1 cellular context compared by ENCODE assay signal in the genomic region with DNA sequence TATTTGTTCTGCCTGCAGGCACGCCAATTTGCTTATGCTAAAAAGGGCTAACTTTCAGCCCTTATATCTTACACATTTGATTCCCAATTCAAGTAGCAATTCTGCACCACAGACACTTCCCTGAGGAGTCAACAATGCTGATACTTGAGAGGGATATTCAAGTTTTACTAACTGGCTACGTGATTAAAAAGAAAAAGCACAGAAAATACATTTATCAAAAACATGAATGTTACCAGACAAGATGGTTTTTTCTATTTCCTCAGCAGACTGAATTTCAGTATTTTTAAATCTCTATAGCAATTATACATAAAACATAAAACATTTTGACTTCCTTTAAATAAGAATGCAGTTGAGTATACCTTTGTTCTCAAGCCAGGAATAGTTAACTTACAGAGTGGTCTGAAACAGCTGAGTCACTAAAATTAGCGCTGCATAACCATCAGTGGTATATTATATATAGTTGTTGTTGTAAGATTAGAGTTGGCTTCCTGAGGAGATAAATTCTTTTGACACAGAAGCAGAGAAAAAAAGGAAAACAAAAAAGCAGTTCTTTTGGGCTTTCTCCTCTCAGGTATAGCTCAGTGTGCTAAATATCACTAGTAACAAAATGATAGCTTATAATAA.
TF ChIP-seq lines count a peak whose summit lies in the region.

No MANE protein-coding gene starts in this region.

TF ChIP-seq in K562, 482 proteins besides CTCF, POLR2A, EP300 and RAD21 (continued from another document):
- TF ChIP-seq, protein P1, sequence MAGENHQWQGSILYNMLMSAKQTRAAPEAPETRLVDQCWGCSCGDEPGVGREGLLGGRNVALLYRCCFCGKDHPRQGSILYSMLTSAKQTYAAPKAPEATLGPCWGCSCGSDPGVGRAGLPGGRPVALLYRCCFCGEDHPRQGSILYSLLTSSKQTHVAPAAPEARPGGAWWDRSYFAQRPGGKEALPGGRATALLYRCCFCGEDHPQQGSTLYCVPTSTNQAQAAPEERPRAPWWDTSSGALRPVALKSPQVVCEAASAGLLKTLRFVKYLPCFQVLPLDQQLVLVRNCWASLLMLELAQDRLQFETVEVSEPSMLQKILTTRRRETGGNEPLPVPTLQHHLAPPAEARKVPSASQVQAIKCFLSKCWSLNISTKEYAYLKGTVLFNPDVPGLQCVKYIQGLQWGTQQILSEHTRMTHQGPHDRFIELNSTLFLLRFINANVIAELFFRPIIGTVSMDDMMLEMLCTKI (IDR thresholded peaks at IDR 0.05; ENCODE audit: partially characterized antibody): no peak
- peak; percentile 52; the same call in 1 of the 2 replicates for TF ChIP-seq ZNF384 (IDR thresholded peaks at IDR 0.05; ENCODE audit: low read depth, low read length)
- no peak for TF ChIP-seq KLF1 (tag; IDR thresholded peaks at IDR 0.05)
- TF ChIP-seq, protein P2, sequence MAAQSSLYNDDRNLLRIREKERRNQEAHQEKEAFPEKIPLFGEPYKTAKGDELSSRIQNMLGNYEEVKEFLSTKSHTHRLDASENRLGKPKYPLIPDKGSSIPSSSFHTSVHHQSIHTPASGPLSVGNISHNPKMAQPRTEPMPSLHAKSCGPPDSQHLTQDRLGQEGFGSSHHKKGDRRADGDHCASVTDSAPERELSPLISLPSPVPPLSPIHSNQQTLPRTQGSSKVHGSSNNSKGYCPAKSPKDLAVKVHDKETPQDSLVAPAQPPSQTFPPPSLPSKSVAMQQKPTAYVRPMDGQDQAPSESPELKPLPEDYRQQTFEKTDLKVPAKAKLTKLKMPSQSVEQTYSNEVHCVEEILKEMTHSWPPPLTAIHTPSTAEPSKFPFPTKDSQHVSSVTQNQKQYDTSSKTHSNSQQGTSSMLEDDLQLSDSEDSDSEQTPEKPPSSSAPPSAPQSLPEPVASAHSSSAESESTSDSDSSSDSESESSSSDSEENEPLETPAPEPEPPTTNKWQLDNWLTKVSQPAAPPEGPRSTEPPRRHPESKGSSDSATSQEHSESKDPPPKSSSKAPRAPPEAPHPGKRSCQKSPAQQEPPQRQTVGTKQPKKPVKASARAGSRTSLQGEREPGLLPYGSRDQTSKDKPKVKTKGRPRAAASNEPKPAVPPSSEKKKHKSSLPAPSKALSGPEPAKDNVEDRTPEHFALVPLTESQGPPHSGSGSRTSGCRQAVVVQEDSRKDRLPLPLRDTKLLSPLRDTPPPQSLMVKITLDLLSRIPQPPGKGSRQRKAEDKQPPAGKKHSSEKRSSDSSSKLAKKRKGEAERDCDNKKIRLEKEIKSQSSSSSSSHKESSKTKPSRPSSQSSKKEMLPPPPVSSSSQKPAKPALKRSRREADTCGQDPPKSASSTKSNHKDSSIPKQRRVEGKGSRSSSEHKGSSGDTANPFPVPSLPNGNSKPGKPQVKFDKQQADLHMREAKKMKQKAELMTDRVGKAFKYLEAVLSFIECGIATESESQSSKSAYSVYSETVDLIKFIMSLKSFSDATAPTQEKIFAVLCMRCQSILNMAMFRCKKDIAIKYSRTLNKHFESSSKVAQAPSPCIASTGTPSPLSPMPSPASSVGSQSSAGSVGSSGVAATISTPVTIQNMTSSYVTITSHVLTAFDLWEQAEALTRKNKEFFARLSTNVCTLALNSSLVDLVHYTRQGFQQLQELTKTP (IDR thresholded peaks at IDR 0.05; ENCODE audit: low read depth in 1 of 2, partially characterized antibody in 2 of 2): peak in 1 of 2 experiments; percentile 68
